Comparison of ENCODE assay signal across 9 cellular contexts in the genomic region with DNA sequence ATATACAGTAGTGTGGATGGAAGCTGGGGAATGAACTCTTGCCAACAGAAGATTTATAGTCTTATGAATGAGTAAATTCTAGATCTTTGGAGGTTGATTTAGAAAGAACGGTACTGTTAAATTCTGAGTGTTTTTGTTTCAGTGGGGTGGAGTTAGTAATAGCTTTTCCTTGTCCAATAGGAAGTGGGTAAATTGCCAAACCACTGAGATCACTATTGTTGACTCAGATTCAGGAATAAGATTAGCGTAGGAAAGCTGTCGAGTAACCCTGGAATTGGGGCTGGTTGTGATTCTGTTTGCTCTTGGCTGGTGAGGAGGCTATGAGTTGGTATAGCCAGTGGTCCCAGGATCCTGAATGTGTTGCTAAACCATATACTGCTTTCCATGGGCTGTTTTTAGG.
DNase-seq lines count a peak whose midpoint lies in the region; ATAC-seq and TF ChIP-seq lines count a peak whose summit lies in the region.
"Had no signal": no experiment of that assay in that cellular context is flagged by ENCODE, and none has a peak within 500 bp of the region (broad histone marks: within the 10 kb centered on the region; RNA-seq: fewer than 3 reads in every experiment).

No MANE protein-coding gene starts in this region.

- no peaks in the 10 kb centered on the region for H3K79me2 ChIP-seq in Karpas-422 (ENCODE audit: low read length)

- no peaks in the 10 kb centered on the region for H3K36me3 ChIP-seq in gastroesophageal sphincter
- no peaks in the 10 kb centered on the region for H3K36me3 ChIP-seq in Karpas-422 (ENCODE audit: insufficient read depth, low read length)

- no peak for TF ChIP-seq EP300 in gastroesophageal sphincter (IDR thresholded peaks at IDR 0.05)

- peaks cover 53% of the 10 kb centered on the region for H3K4me1 Mint-ChIP-seq in activated CD8-positive, alpha-beta T cell treated with anti-CD3 and anti-CD28 coated beads for 36 hours (ENCODE audit: low read depth)

- no peak for TF ChIP-seq POLR2A in gastroesophageal sphincter (IDR thresholded peaks at IDR 0.05)

- intact Hi-C loops in activated CD8-positive, alpha-beta T cell treated with anti-CD3 and anti-CD28 coated beads for 36 hours (cut with micrococcal nuclease): loop anchor here (5.0 to 10.0 kb wide), 3 partner anchors 52 to 899 kb away; no protein-coding TSS in a partner anchor

- peak overlapping the region; percentile 60 for H3K27ac Mint-ChIP-seq in activated CD8-positive, alpha-beta T cell treated with anti-CD3 and anti-CD28 coated beads for 36 hours

- no peak overlapping the region for H2AFZ ChIP-seq in Karpas-422 (ENCODE audit: low read length)

- no peak overlapping the region for H3K4me2 ChIP-seq in Karpas-422 (ENCODE audit: low read depth, low read length, poor library complexity, severe bottlenecking)

- H3K27me3 ChIP-seq in gastroesophageal sphincter (no peaks in the 10 kb centered on the region), Karpas-422 (ENCODE audit: low read length) (no peaks in the 10 kb centered on the region)

- no peak for ATAC-seq in activated CD8-positive, alpha-beta T cell treated with anti-CD3 and anti-CD28 coated beads for 36 hours
- peak; percentile 70 for ATAC-seq in gastroesophageal sphincter

- no peak for TF ChIP-seq CTCF in activated CD8-positive, alpha-beta T cell treated with anti-CD3 and anti-CD28 coated beads for 36 hours (IDR thresholded peaks at IDR 0.05)
- TF ChIP-seq CTCF in gastroesophageal sphincter (IDR thresholded peaks at IDR 0.05) (no peak), retinal pigment epithelial cell (conservative IDR thresholded peaks at IDR 0.05; ENCODE audit: low read depth, low read length) (no peak)

- H3K27me3 Mint-ChIP-seq in activated CD8-positive, alpha-beta T cell treated with anti-CD3 and anti-CD28 coated beads for 36 hours: no peaks in the 10 kb centered on the region

- CTCF ChIA-PET in activated CD8-positive, alpha-beta T cell treated with anti-CD3 and anti-CD28 coated beads for 36 hours (lab: Charles Lee): interaction anchor here (0.7 to 2.5 kb wide), 10 partner anchors 12 to 899 kb away, joined by 3 to 9 read pairs (median 4); no protein-coding TSS in a partner anchor

- no peak overlapping the region for H3K9ac ChIP-seq in Karpas-422 (ENCODE audit: low read length)

- no peaks in the 10 kb centered on the region for H4K20me1 ChIP-seq in Karpas-422 (ENCODE audit: insufficient read depth, low read depth, low read length)

- H3K9me3 ChIP-seq in gastroesophageal sphincter (no peaks in the 10 kb centered on the region), Karpas-422 (ENCODE audit: low read length) (no peaks in the 10 kb centered on the region)

- peaks cover 10% of the 10 kb centered on the region for H3K36me3 Mint-ChIP-seq in activated CD8-positive, alpha-beta T cell treated with anti-CD3 and anti-CD28 coated beads for 36 hours (ENCODE audit: low read depth)

- H3K4me3 ChIP-seq in gastroesophageal sphincter: no peak overlapping the region
- no peak overlapping the region for H3K4me3 ChIP-seq in retinal pigment epithelial cell (ENCODE audit: low read length)
- no peak overlapping the region for H3K4me3 ChIP-seq in Karpas-422 (ENCODE audit: low read length)

- no peaks in the 10 kb centered on the region for H3K9me3 Mint-ChIP-seq in activated CD8-positive, alpha-beta T cell treated with anti-CD3 and anti-CD28 coated beads for 36 hours

- H3K9me2 ChIP-seq in Karpas-422 (replicated peaks; ENCODE audit: insufficient read depth, low read length): no peaks in the 10 kb centered on the region

- DNase-seq in Daoy (ENCODE audit: low read depth): peak; percentile 78
- DNase-seq in activated CD8-positive, alpha-beta T cell treated with anti-CD3 and anti-CD28 coated beads for 36 hours: no peak
- peak; percentile 29 for DNase-seq in retinal pigment epithelial cell (ENCODE audit: low read depth)
- no peak for DNase-seq in Karpas-422
- DNase-seq in COR-L47 (lab: John Stamatoyannopoulos, UW): no peak
- no peak for DNase-seq in DMS 273 (lab: John Stamatoyannopoulos, UW; ENCODE audit: unreplicated experiment)
- DNase-seq in NCI-H2081 treated with DMSO at 0.1 percent for 48 hours (lab: John Stamatoyannopoulos, UW): no peak
- DNase-seq: NCI-H774 had no signal

- H3K4me3 Mint-ChIP-seq in activated CD8-positive, alpha-beta T cell treated with anti-CD3 and anti-CD28 coated beads for 36 hours: no peak overlapping the region

- H3K4me1 ChIP-seq in gastroesophageal sphincter (peaks cover 5 to 43% (median 7%) of the 10 kb centered on the region in 3 donors), Karpas-422 (ENCODE audit: low read length) (no peaks in the 10 kb centered on the region)

- 21 to 33% methylated on average over 3 of the region's 3 CpGs for WGBS in gastroesophageal sphincter (ENCODE audit: low coverage in 1 of 2), 2 donors

- POLR2A ChIA-PET in activated CD8-positive, alpha-beta T cell treated with anti-CD3 and anti-CD28 coated beads for 36 hours (lab: Charles Lee): interaction anchor here (0.9 to 1.1 kb wide), 2 partner anchors 8 to 12 kb away, joined by 3 read pairs; no protein-coding TSS in a partner anchor

- H3K27ac ChIP-seq in gastroesophageal sphincter (peak overlapping the region; percentile 50 to 74 (median 57)), Karpas-422 (ENCODE audit: low read length) (no peak overlapping the region)

Comparison
In these comparisons a context has a peak if more than half of its experiments do, and no peak if none do; other contexts are left out.
1. DNase-seq: peak in Daoy (single experiment) and retinal pigment epithelial cell (single experiment); none in activated CD8-positive, alpha-beta T cell treated with anti-CD3 and anti-CD28 coated beads for 36 hours (single experiment), Karpas-422 (single experiment), COR-L47 (single experiment), DMS 273 (single experiment) and NCI-H2081 treated with DMSO at 0.1 percent for 48 hours (single experiment).